ENCODE assay signal across 23 cellular contexts in genomic region chr9:14883310-14883944, GRCh38. TPM values are rescaled to one million over a fixed set of nuclear protein-coding genes. Genes with fewer than 3 reads are reported as not detected.
DNase-seq lines count a peak whose midpoint lies in the region; ATAC-seq, FAIRE-seq and TF ChIP-seq lines count a peak whose summit lies in the region.
"Had no signal": no experiment of that assay in that cellular context is flagged by ENCODE, and none has a peak within 500 bp of the region (broad histone marks: within the 10 kb centered on the region; RNA-seq: fewer than 3 reads in every experiment).

No MANE protein-coding gene starts in this region.

- DNase-seq in NCI-H2227 (lab: John Stamatoyannopoulos, UW; ENCODE audit: unreplicated experiment) = peak; percentile 6
- DNase-seq in NCI-H2227 treated with DMSO at 0.1 percent for 48 hours (lab: John Stamatoyannopoulos, UW) = no peak
- no peak for DNase-seq in right cardiac atrium
- DNase-seq in sigmoid colon = no peak
- DNase-seq in uterus = no peak
- DNase-seq in small intestine = no peak
- DNase-seq in GF-D8 (lab: John Stamatoyannopoulos, UW) = no peak
- DNase-seq: 8988T; activated CD4-positive, alpha-beta T cell treated with anti-CD3 and anti-CD28 coated beads, Interleukin-2, amount 10 ng/mL, durations not matched to agents 7 days and 5 days; activated CD8-positive, alpha-beta memory T cell treated with anti-CD3 and anti-CD28 coated beads, Interleukin-2, amount 50 U/mL, for 4 hours; CD4-positive, alpha-beta memory T cell; glutamatergic neuron; HCEC 1CT; NCI-H1417; NCI-H524 treated with DMSO at 0.1 percent for 48 hours; stimulated activated CD8-positive, alpha-beta memory T cell treated with anti-CD3 and anti-CD28 coated beads, Interleukin-4, amount 100 ng/mL, for 48 hours had no signal

- WGBS in right cardiac atrium = 44% methylated on average over 4 of the region's 4 CpGs
- WGBS in sigmoid colon, 2 donors = 84 to 89% methylated on average over 4 of the region's 4 CpGs
- WGBS in small intestine, 3 donors = 80 to 88% (median 88%) methylated on average over 4 of the region's 4 CpGs

- TF ChIP-seq POLR2A in sigmoid colon (IDR thresholded peaks at IDR 0.05) (no peak), uterus (IDR thresholded peaks at IDR 0.05) (no peak)

- TF ChIP-seq EP300 in sigmoid colon (IDR thresholded peaks at IDR 0.05) = no peak

- no peak for FAIRE-seq in small intestine (lab: Jason Lieb, UNC)
- FAIRE-seq: GM18507 had no signal

- H3K27ac ChIP-seq in right cardiac atrium (ENCODE audit: low read length) = peak overlapping the region; percentile 96
- H3K27ac ChIP-seq in sigmoid colon = peak overlapping the region; percentile 54 to 70 (median 58)
- peak overlapping the region; percentile 84 to 89 for H3K27ac ChIP-seq in uterus
- no peak overlapping the region for H3K27ac ChIP-seq in small intestine (ENCODE audit: low read depth in 1 of 2, low read length in 1 of 2)
- H3K27ac ChIP-seq: RWPE1 had no signal

- no peak overlapping the region for H3K4me3 ChIP-seq in right cardiac atrium (ENCODE audit: low read length)
- H3K4me3 ChIP-seq in sigmoid colon = no peak overlapping the region
- H3K4me3 ChIP-seq in uterus = peak overlapping the region in 1 of 2 donors; percentile 15
- no peak overlapping the region for H3K4me3 ChIP-seq in small intestine (ENCODE audit: low read depth in 1 of 2, low read length in 2 of 2)

- H3K9me3 ChIP-seq in right cardiac atrium (ENCODE audit: control insufficient read depth, low read length) = no peaks in the 10 kb centered on the region
- no peaks in the 10 kb centered on the region for H3K9me3 ChIP-seq in sigmoid colon
- no peaks in the 10 kb centered on the region for H3K9me3 ChIP-seq in uterus
- H3K9me3 ChIP-seq in small intestine (ENCODE audit: control insufficient read depth, low read depth) = no peaks in the 10 kb centered on the region

- H3K4me1 ChIP-seq in right cardiac atrium (ENCODE audit: control insufficient read depth, insufficient read depth, low read length) (no peaks in the 10 kb centered on the region), sigmoid colon (peaks cover 0 to 23% (median 15%) of the 10 kb centered on the region in 4 donors), uterus (no peaks in the 10 kb centered on the region), small intestine (ENCODE audit: control insufficient read depth in 2 of 2, insufficient read depth in 1 of 2, low read depth in 1 of 2, low read length in 1 of 2) (peaks cover 3 to 5% of the 10 kb centered on the region in 2 donors)

- ATAC-seq in right cardiac atrium = peak; percentile 64 to 80
- no peak for ATAC-seq in HG02759 (IDR thresholded peaks at IDR 0.05; ENCODE audit: unreplicated experiment)
- ATAC-seq: SK-N-SH treated with all-trans-retinoic acid at 6 μM for 48 hours had no signal

- H3K36me3 ChIP-seq in sigmoid colon (no peaks in the 10 kb centered on the region), uterus (no peaks in the 10 kb centered on the region), small intestine (ENCODE audit: control insufficient read depth in 2 of 2, insufficient read depth in 2 of 2, low read length in 2 of 2) (no peaks in the 10 kb centered on the region)

- TF ChIP-seq CTCF in sigmoid colon (IDR thresholded peaks at IDR 0.05) (no peak), uterus (IDR thresholded peaks at IDR 0.05) (no peak)

- intact Hi-C loops in right cardiac atrium (cut with DNase I) (no loop called here), sigmoid colon (cut with DNase I) (no loop called here), uterus (cut with DNase I; ENCODE audit: low total_unique reads) (no loop called here)

- no peaks in the 10 kb centered on the region for H3K27me3 ChIP-seq in right cardiac atrium (ENCODE audit: control insufficient read depth, insufficient read depth)
- no peaks in the 10 kb centered on the region for H3K27me3 ChIP-seq in sigmoid colon
- H3K27me3 ChIP-seq in uterus = no peaks in the 10 kb centered on the region
- H3K27me3 ChIP-seq in small intestine (ENCODE audit: control insufficient read depth in 2 of 2, insufficient read depth in 2 of 2, low read length in 2 of 2) = no peaks in the 10 kb centered on the region

RNA-seq across cellular contexts. Expression of gene FREM1, which starts 26.8 kb away (rescaled TPM):
- total RNA-seq in right cardiac atrium (1 to 10 TPM; 3.9 to 8.7 (median 6.0) TPM), sigmoid colon (10 to 100 TPM; 10.6 to 45.1 (median 16.6) TPM), uterus (10 to 100 TPM in 3 of 4 donors, 1 to 10 TPM in 1; 7.6 to 92.6 (median 18.4) TPM)
- polyA plus RNA-seq in right cardiac atrium (3.8 TPM), sigmoid colon (1 to 10 TPM in 1 of 3 donors, under 1 TPM in 1, not detected in 1; 0.96 to 1.2 TPM), small intestine (10 to 100 TPM in 1 of 3 donors, 1 to 10 TPM in 2; 1.1 to 14.5 (median 4.0) TPM)
- total RNA-seq: activated CD4-positive, alpha-beta T cell treated with anti-CD3 and anti-CD28 coated beads, Interleukin-2, amount 10 ng/mL, durations not matched to agents 7 days and 5 days; activated T-helper 2 cell treated with anti-CD3 and anti-CD28 coated beads, Interferon-gamma antibody, Interleukin-2, Interleukin-4, amounts not matched to agents 10 μg/mL and 5 μg/mL and 100 μg/mL, durations not matched to agents 14 hours and 24 hours and 36 hours; MCF 10A; T-helper 2 cell treated with Interferon-gamma antibody and Interleukin-4, amounts not matched to agents 100 ng/mL and 5 ng/mL, for 36 hours had no signal
- polyA plus RNA-seq: CD4-positive, alpha-beta memory T cell had no signal

Comparison
In these comparisons a context has a peak if more than half of its experiments do, and no peak if none do; other contexts are left out.
1. H3K27ac ChIP-seq: peak in right cardiac atrium (single experiment), sigmoid colon (4 of 4) and uterus (2 of 2); none in small intestine (0 of 2).